8 cellular contexts compared by ENCODE assay signal in genomic region chr10:97025613-97026242, GRCh38.
DNase-seq lines count a peak whose midpoint lies in the region; ATAC-seq and TF ChIP-seq lines count a peak whose summit lies in the region.

No MANE protein-coding gene starts in this region.

- intact Hi-C loops in CD14-positive monocyte (cut with micrococcal nuclease) (no loop called here), heart left ventricle (cut with DNase I) (loop anchor here in 9 of 10 donors (5.0 to 10.0 kb wide), 10 partner anchors 191 to 651 kb away; partner anchors contain the start of gene LCOR (in 3 of the 9))

- H3K4me1 Mint-ChIP-seq in CD14-positive monocyte (peaks cover 13% of the 10 kb centered on the region), H9 (peaks cover 9 to 19% of the 10 kb centered on the region in 2 experiments)

- H4K91ac ChIP-seq in H9 (ENCODE audit: insufficient read length, low read depth, low read length), result no peak overlapping the region

- H3K27ac ChIP-seq in H9 (ENCODE audit: insufficient read length, low read depth, low read length) (no peak overlapping the region), heart left ventricle (peak overlapping the region in 2 of 12 donors; percentile 11 to 67)

- no peak overlapping the region for H3K9ac ChIP-seq in H9 (ENCODE audit: extremely low read depth, insufficient read length, low read length)

- no peak overlapping the region for H4K8ac ChIP-seq in H9 (replicated peaks; ENCODE audit: insufficient read length, low read depth, low read length)

- no peak overlapping the region for H3T11ph ChIP-seq in H9 (ENCODE audit: low read length)

- H2BK120ac ChIP-seq in H9 (ENCODE audit: low read depth, low read length, poor library complexity, severe bottlenecking), result no peak overlapping the region

- no peaks in the 10 kb centered on the region for H3K4me1 ChIP-seq in H9 (ENCODE audit: insufficient read depth, low read length)
- H3K4me1 ChIP-seq in heart left ventricle, result peaks cover 0 to 28% (median 15%) of the 10 kb centered on the region in 12 donors

- H3K27ac Mint-ChIP-seq in CD14-positive monocyte (no peak overlapping the region), H9 (no peak overlapping the region)

- no peak overlapping the region for H2BK12ac ChIP-seq in H9 (ENCODE audit: insufficient read length, low read depth, low read length)

- no peak overlapping the region for H3K4me2 ChIP-seq in H9 (ENCODE audit: insufficient read depth, insufficient read length, low read length)

- no CpG with 5 or more reads among the region's 9 CpGs for WGBS in H9 (ENCODE audit: extremely low coverage, insufficient read length, low lambda C conversion rate)
- WGBS in heart left ventricle, 4 donors, result 70 to 73% (median 71%) methylated on average over 9 of the region's 9 CpGs

- no peak for TF ChIP-seq POLR2A in heart left ventricle (IDR thresholded peaks at IDR 0.05)

- H2AFZ ChIP-seq in H9 (ENCODE audit: low read length), result no peak overlapping the region

- no peak overlapping the region for H3K4ac ChIP-seq in H9 (ENCODE audit: low read depth, low read length)

- TF ChIP-seq CTCF in CD14-positive monocyte (IDR thresholded peaks at IDR 0.05) (peak; percentile 84), H9 (conservative IDR thresholded peaks at IDR 0.05) (peak; percentile 92), heart left ventricle (IDR thresholded peaks at IDR 0.05) (peak; percentile 50 to 73 (median 67))

- no peaks in the 10 kb centered on the region for H3K36me3 ChIP-seq in heart left ventricle

- H2BK15ac ChIP-seq in H9 (ENCODE audit: low read depth, low read length), result no peak overlapping the region

- no peaks in the 10 kb centered on the region for H4K20me1 ChIP-seq in H9 (ENCODE audit: control insufficient read depth, insufficient read depth, insufficient read length)

- no peak overlapping the region for H3K4me3 Mint-ChIP-seq in CD14-positive monocyte
- no peak overlapping the region for H3K4me3 Mint-ChIP-seq in H9

- no peak overlapping the region for H3K18ac ChIP-seq in H9 (ENCODE audit: insufficient read length, low read depth, low read length)

- H3K9me3 ChIP-seq in H9 (ENCODE audit: control insufficient read depth, low read depth, low read length) (no peaks in the 10 kb centered on the region), heart left ventricle (no peaks in the 10 kb centered on the region)

- no peak overlapping the region for H3K4me3 ChIP-seq in heart left ventricle

- H2BK5ac ChIP-seq in H9 (ENCODE audit: insufficient read length, low read length), result no peak overlapping the region

- H4K5ac ChIP-seq in H9 (ENCODE audit: insufficient read length, low read depth, low read length), result no peak overlapping the region

- H3K27me3 ChIP-seq in H9 (ENCODE audit: insufficient read depth, low read length) (no peaks in the 10 kb centered on the region), heart left ventricle (no peaks in the 10 kb centered on the region)

- H2BK20ac ChIP-seq in H9 (ENCODE audit: low read depth, low read length, poor library complexity, severe bottlenecking), result no peak overlapping the region

- H3K36me3 Mint-ChIP-seq in CD14-positive monocyte, result no peaks in the 10 kb centered on the region
- no peaks in the 10 kb centered on the region for H3K36me3 Mint-ChIP-seq in H9 (ENCODE audit: insufficient read depth in 1 of 3, low read depth in 3 of 3)

- H2AK5ac ChIP-seq in H9 (ENCODE audit: insufficient read length, low read length), result no peak overlapping the region

- peak in 3 of 4 donors; percentile 31 to 45 (median 34) for ATAC-seq in heart left ventricle
- no peak for ATAC-seq in GM18907 (IDR thresholded peaks at IDR 0.05; ENCODE audit: unreplicated experiment)

- no peak overlapping the region for H3K14ac ChIP-seq in H9 (ENCODE audit: insufficient read depth, low read length)

- H3K79me1 ChIP-seq in H9 (ENCODE audit: insufficient read depth, low read depth, low read length, poor library complexity, severe bottlenecking), result no peaks in the 10 kb centered on the region

- H3K23ac ChIP-seq in H9 (ENCODE audit: insufficient read length, low read depth, low read length), result no peak overlapping the region

- H3K9me3 Mint-ChIP-seq in CD14-positive monocyte (no peaks in the 10 kb centered on the region), H9 (no peaks in the 10 kb centered on the region)

- H3K79me2 ChIP-seq in H9 (ENCODE audit: insufficient read depth, low read length), result no peaks in the 10 kb centered on the region

- H3K23me2 ChIP-seq in H9 (ENCODE audit: insufficient read length, low read depth, low read length, poor library complexity, severe bottlenecking), result no peaks in the 10 kb centered on the region

- H3K56ac ChIP-seq in H9 (ENCODE audit: insufficient read length, low read depth, low read length), result no peak overlapping the region

- H3K27me3 Mint-ChIP-seq in CD14-positive monocyte (ENCODE audit: low read depth in 3 of 3) (peaks cover 0 to 2% (median 0%) of the 10 kb centered on the region in 3 donors), H9 (ENCODE audit: low read depth) (peaks cover 6% of the 10 kb centered on the region; the same call in 1 of the 2 replicates)

- DNase-seq in CD14-positive monocyte (ENCODE audit: low spot score), result no peak
- DNase-seq in H9, result peak; percentile 73
- peak; percentile 44 for DNase-seq in RPMI7951 (ENCODE audit: low read depth)
- DNase-seq in activated naive CD8-positive, alpha-beta T cell treated with anti-CD3 and anti-CD28 coated beads, Interleukin-2, amount 50 U/mL, for 16 hours (ENCODE audit: low read depth, low spot score), result peak; percentile 29
- DNase-seq in heart left ventricle, result peak in 3 of 5 donors; percentile 32 to 49 (median 40)
- DNase-seq in retina, result peak; percentile 48
- DNase-seq in dedifferentiated amniotic fluid mesenchymal stem cell (ENCODE audit: extremely low spot score), result no peak

Comparison
In these comparisons a context has a peak if more than half of its experiments do, and no peak if none do; other contexts are left out.
1. DNase-seq: peak in H9 (single experiment), RPMI7951 (single experiment), activated naive CD8-positive, alpha-beta T cell treated with anti-CD3 and anti-CD28 coated beads, Interleukin-2, amount 50 U/mL, for 16 hours (single experiment), heart left ventricle (3 of 5) and retina (single experiment); none in CD14-positive monocyte (single experiment) and dedifferentiated amniotic fluid mesenchymal stem cell (single experiment).
2. intact Hi-C loops: an anchor here in heart left ventricle (5.0 to 10.0 kb wide); none called in CD14-positive monocyte.
3. Peak in every context shown above with its lines, with median percentiles within 50 percentile points of each other: CTCF ChIP-seq.